Comparison of ENCODE assay signal across 1 cellular context in the genomic region with DNA sequence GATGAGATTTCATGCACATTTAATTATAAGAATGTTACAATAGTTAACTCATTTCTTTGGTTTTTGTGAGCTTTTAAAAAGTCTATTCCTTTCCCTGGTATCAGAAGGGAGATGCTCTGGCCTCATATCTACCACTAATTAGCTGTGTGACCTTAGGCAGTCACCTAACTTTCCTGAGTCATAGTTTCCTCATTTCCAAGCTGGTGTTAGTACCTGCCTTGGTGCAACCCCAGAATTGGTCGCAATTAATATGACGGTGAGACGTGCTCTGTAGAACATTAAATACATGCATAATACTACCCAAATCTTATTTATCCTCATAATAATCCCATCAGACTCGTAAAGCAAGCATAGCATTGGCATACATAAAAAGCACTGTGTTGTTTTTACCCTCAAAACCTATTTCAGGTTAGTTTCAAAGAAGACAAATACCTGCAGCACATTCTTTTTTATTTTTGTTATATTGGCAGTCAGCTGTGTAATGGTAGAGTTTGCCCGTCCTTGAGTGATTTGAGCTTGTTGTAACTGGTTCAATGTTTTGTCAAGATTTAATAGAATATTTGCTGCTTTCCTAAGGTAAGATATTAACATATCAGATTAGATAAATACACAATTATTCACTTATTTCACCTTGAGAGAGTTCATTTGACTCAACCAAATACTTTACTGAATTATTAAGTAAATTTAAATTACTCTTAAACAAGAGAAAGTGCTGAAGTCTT.
TF ChIP-seq lines count a peak whose summit lies in the region.

No MANE protein-coding gene starts in this region.

TF ChIP-seq in K562, 482 proteins besides CTCF, POLR2A, EP300 and RAD21:
- TF ChIP-seq, protein P1, sequence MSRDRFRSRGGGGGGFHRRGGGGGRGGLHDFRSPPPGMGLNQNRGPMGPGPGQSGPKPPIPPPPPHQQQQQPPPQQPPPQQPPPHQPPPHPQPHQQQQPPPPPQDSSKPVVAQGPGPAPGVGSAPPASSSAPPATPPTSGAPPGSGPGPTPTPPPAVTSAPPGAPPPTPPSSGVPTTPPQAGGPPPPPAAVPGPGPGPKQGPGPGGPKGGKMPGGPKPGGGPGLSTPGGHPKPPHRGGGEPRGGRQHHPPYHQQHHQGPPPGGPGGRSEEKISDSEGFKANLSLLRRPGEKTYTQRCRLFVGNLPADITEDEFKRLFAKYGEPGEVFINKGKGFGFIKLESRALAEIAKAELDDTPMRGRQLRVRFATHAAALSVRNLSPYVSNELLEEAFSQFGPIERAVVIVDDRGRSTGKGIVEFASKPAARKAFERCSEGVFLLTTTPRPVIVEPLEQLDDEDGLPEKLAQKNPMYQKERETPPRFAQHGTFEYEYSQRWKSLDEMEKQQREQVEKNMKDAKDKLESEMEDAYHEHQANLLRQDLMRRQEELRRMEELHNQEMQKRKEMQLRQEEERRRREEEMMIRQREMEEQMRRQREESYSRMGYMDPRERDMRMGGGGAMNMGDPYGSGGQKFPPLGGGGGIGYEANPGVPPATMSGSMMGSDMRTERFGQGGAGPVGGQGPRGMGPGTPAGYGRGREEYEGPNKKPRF (IDR thresholded peaks at IDR 0.05; ENCODE audit: low read depth, low read length), result no peak
- TF ChIP-seq MEIS2 (IDR thresholded peaks at IDR 0.05; ENCODE audit: partially characterized antibody) (no peak), SREBF2 (CRISPR knock-in tag; IDR thresholded peaks at IDR 0.05) (no peak), PHB2 (IDR thresholded peaks at IDR 0.05; ENCODE audit: low read depth) (no peak), C11orf30 (IDR thresholded peaks at IDR 0.05; ENCODE audit: low read depth) (peak; percentile 9; the same call in 1 of the 2 replicates), ZFP30 (CRISPR knock-in tag; IDR thresholded peaks at IDR 0.05; ENCODE audit: borderline replicate concordance) (no peak), NFE2 (IDR thresholded peaks at IDR 0.05; ENCODE audit: low read depth) (peak; percentile 26; the same call in 1 of the 2 replicates), ZNF316 (IDR thresholded peaks at IDR 0.05) (peak; percentile 55; the same call in 1 of the 2 replicates), ZBTB17 (CRISPR knock-in tag; IDR thresholded peaks at IDR 0.05) (no peak), CTBP1 (IDR thresholded peaks at IDR 0.05; ENCODE audit: borderline replicate concordance) (no peak)
- TF ChIP-seq, protein P2, sequence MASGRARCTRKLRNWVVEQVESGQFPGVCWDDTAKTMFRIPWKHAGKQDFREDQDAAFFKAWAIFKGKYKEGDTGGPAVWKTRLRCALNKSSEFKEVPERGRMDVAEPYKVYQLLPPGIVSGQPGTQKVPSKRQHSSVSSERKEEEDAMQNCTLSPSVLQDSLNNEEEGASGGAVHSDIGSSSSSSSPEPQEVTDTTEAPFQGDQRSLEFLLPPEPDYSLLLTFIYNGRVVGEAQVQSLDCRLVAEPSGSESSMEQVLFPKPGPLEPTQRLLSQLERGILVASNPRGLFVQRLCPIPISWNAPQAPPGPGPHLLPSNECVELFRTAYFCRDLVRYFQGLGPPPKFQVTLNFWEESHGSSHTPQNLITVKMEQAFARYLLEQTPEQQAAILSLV (tag; IDR thresholded peaks at IDR 0.05), result no peak
TF ChIP-seq in K562: peak in this region for 3.
